ENCODE assay signal across 37 cellular contexts in the genomic region with DNA sequence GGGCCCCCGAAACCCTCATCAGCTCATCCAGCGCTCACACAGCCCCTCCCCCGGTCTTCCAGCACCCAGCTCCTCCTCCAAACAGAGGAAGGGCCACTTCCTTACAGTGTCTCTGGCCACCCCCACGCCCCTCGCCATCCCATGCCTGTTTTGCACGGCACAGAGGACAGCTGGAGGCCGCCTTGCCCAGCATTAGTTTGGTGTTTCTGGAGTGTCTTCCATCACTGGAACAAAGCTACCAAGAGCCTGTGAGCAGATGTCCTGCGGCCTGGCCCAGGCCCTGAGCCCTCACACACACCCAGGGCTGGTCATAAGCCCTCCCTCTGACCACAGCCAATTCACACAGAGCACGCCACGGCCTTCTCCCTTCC.
A peak's percentile ranks its signal among the peaks of the same experiment; 100 is the strongest.
DNase-seq lines count a peak whose midpoint lies in the region; ATAC-seq, FAIRE-seq and TF ChIP-seq lines count a peak whose summit lies in the region.
"Had no signal": no experiment of that assay in that cellular context is flagged by ENCODE, and none has a peak within 500 bp of the region (broad histone marks: within the 10 kb centered on the region; RNA-seq: fewer than 3 reads in every experiment).

No MANE protein-coding gene starts in this region.

- H3K9me3 ChIP-seq in BLaER1 treated with 17β-estradiol and CSF1 and Interleukin-3, amounts not matched to agents 10 nM and 100 nM (replicated peaks in 1 of 11) = no peaks in the 10 kb centered on the region
- no peaks in the 10 kb centered on the region for H3K9me3 ChIP-seq in astrocyte (ENCODE audit: insufficient read depth, low read depth, low read length)
- H3K9me3 ChIP-seq in kidney (ENCODE audit: control insufficient read depth in 1 of 2, low read length in 2 of 2) = no peaks in the 10 kb centered on the region
- no peaks in the 10 kb centered on the region for H3K9me3 ChIP-seq in trophoblast cell (ENCODE audit: insufficient read depth, low read depth, low read length)
- H3K9me3 ChIP-seq in MM.1S (replicated peaks; ENCODE audit: insufficient read depth, low read length) = no peaks in the 10 kb centered on the region
- H3K9me3 ChIP-seq: A549, heart left ventricle, pancreas, Peyer's patch, SJCRH30, stomach, thyroid gland, vagina had no signal

- H3K4me1 Mint-ChIP-seq in astrocyte (ENCODE audit: low read depth, unreplicated experiment) = peaks cover 8% of the 10 kb centered on the region
- H3K4me1 Mint-ChIP-seq: activated naive CD4-positive, alpha-beta T cell treated with anti-CD3 and anti-CD28 coated beads, Interleukin-2, amount 50 U/mL, for 24 hours had no signal

- no peaks in the 10 kb centered on the region for H3K27me3 Mint-ChIP-seq in astrocyte (ENCODE audit: low read depth, unreplicated experiment)
- H3K27me3 Mint-ChIP-seq: activated naive CD4-positive, alpha-beta T cell treated with anti-CD3 and anti-CD28 coated beads, Interleukin-2, amount 50 U/mL, for 24 hours; B cell; naive thymus-derived CD8-positive, alpha-beta T cell had no signal

- peak overlapping the region; percentile 45 to 99 (median 79) for H3K4me2 ChIP-seq in BLaER1 treated with 17β-estradiol and CSF1 and Interleukin-3, amounts not matched to agents 10 nM and 100 nM
- H3K4me2 ChIP-seq in astrocyte (ENCODE audit: low read length) = no peak overlapping the region
- no peak overlapping the region for H3K4me2 ChIP-seq in trophoblast cell (ENCODE audit: low read length)
- H3K4me2 ChIP-seq in MM.1S (ENCODE audit: low read depth, low read length) = no peak overlapping the region
- H3K4me2 ChIP-seq: A549 had no signal

- intact Hi-C loops in kidney (cut with DNase I) = no loop called here

- H4K91ac ChIP-seq in trophoblast cell (ENCODE audit: low read depth, low read length) = no peak overlapping the region

- H3F3A ChIP-seq in MM.1S (ENCODE audit: insufficient read depth, low read length) = no peaks in the 10 kb centered on the region

- whole genome bisulfite sequencing in trophoblast cell (ENCODE audit: extremely low coverage, insufficient coverage, insufficient read length) = no CpG with 5 or more reads among the region's 10 CpGs

- peak overlapping the region in 3 of 11 experiments; percentile 33 to 53 (median 46); a peak in 5 of 22 replicates for H3K9ac ChIP-seq in BLaER1 treated with 17β-estradiol and CSF1 and Interleukin-3, amounts not matched to agents 10 nM and 100 nM
- H3K9ac ChIP-seq in astrocyte (ENCODE audit: low read length) (no peak overlapping the region), kidney (ENCODE audit: low read length in 2 of 2) (no peak overlapping the region), trophoblast cell (ENCODE audit: low read length) (no peak overlapping the region), MM.1S (ENCODE audit: low read length) (no peak overlapping the region)

- TF ChIP-seq CTCF in astrocyte (IDR thresholded peaks at IDR 0.05; ENCODE audit: insufficient read depth, low read depth, low read length) (no peak), kidney (IDR thresholded peaks at IDR 0.05; ENCODE audit: borderline replicate concordance, extremely low read depth, insufficient read depth) (no peak), MM.1S (IDR thresholded peaks at IDR 0.05; ENCODE audit: low read length) (no peak)

- H3K18ac ChIP-seq in trophoblast cell (ENCODE audit: low read length) = peak overlapping the region; percentile 1

- no peak overlapping the region for H2BK120ac ChIP-seq in trophoblast cell (ENCODE audit: insufficient read depth, low read length, poor library complexity)

- no peak overlapping the region for H4K8ac ChIP-seq in trophoblast cell (ENCODE audit: low read depth, low read length)

- peak overlapping the region; percentile 9 for H3K27ac Mint-ChIP-seq in astrocyte (ENCODE audit: unreplicated experiment)
- H3K27ac Mint-ChIP-seq: activated naive CD4-positive, alpha-beta T cell treated with anti-CD3 and anti-CD28 coated beads, Interleukin-2, amount 50 U/mL, for 24 hours; B cell; mesothelial cell of epicardium had no signal

- peaks cover 11 to 80% (median 61%) of the 10 kb centered on the region in 11 experiments; a peak in 20 of 22 replicates for H4K20me1 ChIP-seq in BLaER1 treated with 17β-estradiol and CSF1 and Interleukin-3, amounts not matched to agents 10 nM and 100 nM
- H4K20me1 ChIP-seq in astrocyte (ENCODE audit: insufficient read depth, low read length) = peaks cover 72% of the 10 kb centered on the region
- no peaks in the 10 kb centered on the region for H4K20me1 ChIP-seq in MM.1S (ENCODE audit: insufficient read depth, low read length)

- no peak overlapping the region for H2AK5ac ChIP-seq in trophoblast cell (ENCODE audit: low read length)

- FAIRE-seq in astrocyte (lab: Jason Lieb, UNC) = no peak
- no peak for FAIRE-seq in kidney (lab: Jason Lieb, UNC)
- FAIRE-seq: A549, bronchial epithelial cell, colon, GM19239, keratinocyte, pancreas had no signal

- no peaks in the 10 kb centered on the region for H3K79me1 ChIP-seq in trophoblast cell (ENCODE audit: low read length)

- no peak overlapping the region for H3K14ac ChIP-seq in trophoblast cell (ENCODE audit: low read length)

- H3K9me2 ChIP-seq in MM.1S (replicated peaks; ENCODE audit: insufficient read depth, low read length) = no peaks in the 10 kb centered on the region

- H3K27ac ChIP-seq in BLaER1 treated with 17β-estradiol and CSF1 and Interleukin-3, amounts not matched to agents 10 nM and 100 nM = peak overlapping the region in 2 of 11 experiments; percentile 34 to 52; a peak in 3 of 22 replicates
- H3K27ac ChIP-seq in astrocyte (ENCODE audit: low read depth, low read length) (no peak overlapping the region), kidney (ENCODE audit: low read depth in 2 of 2, low read length in 2 of 2) (no peak overlapping the region), trophoblast cell (ENCODE audit: low read depth, low read length) (no peak overlapping the region), MM.1S (ENCODE audit: low read length) (no peak overlapping the region)
- H3K27ac ChIP-seq: A549, heart left ventricle, pancreas, Peyer's patch, SJCRH30, stomach, thyroid gland, vagina, VCaP had no signal

- peaks cover 12% of the 10 kb centered on the region for H3K36me3 Mint-ChIP-seq in astrocyte (ENCODE audit: low read depth, unreplicated experiment)
- H3K36me3 Mint-ChIP-seq: activated naive CD4-positive, alpha-beta T cell treated with anti-CD3 and anti-CD28 coated beads, Interleukin-2, amount 50 U/mL, for 24 hours had no signal

- no peak overlapping the region for H3K4me3 Mint-ChIP-seq in astrocyte (ENCODE audit: unreplicated experiment)
- H3K4me3 Mint-ChIP-seq: activated naive CD4-positive, alpha-beta T cell treated with anti-CD3 and anti-CD28 coated beads, Interleukin-2, amount 50 U/mL, for 24 hours; B cell; mesothelial cell of epicardium; naive thymus-derived CD8-positive, alpha-beta T cell had no signal

- no peak overlapping the region for H3K23ac ChIP-seq in trophoblast cell (ENCODE audit: low read length)

- H3K4ac ChIP-seq in trophoblast cell (ENCODE audit: low read depth, low read length) = no peak overlapping the region

- H2AFZ ChIP-seq in astrocyte (ENCODE audit: low read depth, low read length) (no peak overlapping the region), trophoblast cell (ENCODE audit: insufficient read depth, low read length, poor library complexity) (no peak overlapping the region), MM.1S (ENCODE audit: low read length) (no peak overlapping the region)

- H3K4me1 ChIP-seq in BLaER1 treated with 17β-estradiol and CSF1 and Interleukin-3, amounts not matched to agents 10 nM and 100 nM = peaks cover 36 to 100% (median 97%) of the 10 kb centered on the region in 10 experiments
- H3K4me1 ChIP-seq in astrocyte (ENCODE audit: insufficient read depth, low read length) = no peaks in the 10 kb centered on the region
- H3K4me1 ChIP-seq in kidney (ENCODE audit: control insufficient read depth in 1 of 2, insufficient read depth in 1 of 2, low read depth in 1 of 2, low read length in 2 of 2) = no peaks in the 10 kb centered on the region
- peaks cover 0 to 2% of the 10 kb centered on the region in 2 experiments for H3K4me1 ChIP-seq in trophoblast cell (ENCODE audit: control insufficient read depth in 1 of 2, insufficient read depth in 2 of 2, low read length in 2 of 2)
- no peaks in the 10 kb centered on the region for H3K4me1 ChIP-seq in MM.1S (ENCODE audit: low read length)
- H3K4me1 ChIP-seq: A549, pancreas, Peyer's patch, SJCRH30, stomach, thyroid gland, vagina had no signal

- H3K27me3 ChIP-seq in BLaER1 treated with 17β-estradiol and CSF1 and Interleukin-3, amounts not matched to agents 10 nM and 100 nM = peaks cover 0 to 22% (median 0%) of the 10 kb centered on the region in 11 experiments; a peak in 4 of 22 replicates
- H3K27me3 ChIP-seq in astrocyte (ENCODE audit: insufficient read depth, low read length) = no peaks in the 10 kb centered on the region
- no peaks in the 10 kb centered on the region for H3K27me3 ChIP-seq in trophoblast cell (ENCODE audit: insufficient read depth, low read length)
- H3K27me3 ChIP-seq in MM.1S (replicated peaks; ENCODE audit: insufficient read depth, low read length) = no peaks in the 10 kb centered on the region
- H3K27me3 ChIP-seq: heart left ventricle, pancreas, Peyer's patch, SJCRH30, stomach, thyroid gland, vagina had no signal

- no peaks in the 10 kb centered on the region for H3K9me3 Mint-ChIP-seq in astrocyte (ENCODE audit: unreplicated experiment)
- H3K9me3 Mint-ChIP-seq: activated naive CD4-positive, alpha-beta T cell treated with anti-CD3 and anti-CD28 coated beads, Interleukin-2, amount 50 U/mL, for 24 hours; mesothelial cell of epicardium; naive thymus-derived CD8-positive, alpha-beta T cell had no signal

- no peak overlapping the region for H3K4me3 ChIP-seq in BLaER1 treated with 17β-estradiol and CSF1 and Interleukin-3, amounts not matched to agents 10 nM and 100 nM
- H3K4me3 ChIP-seq in astrocyte (ENCODE audit: insufficient read depth, low read depth, low read length) (no peak overlapping the region), kidney (ENCODE audit: low read length in 2 of 2) (no peak overlapping the region), trophoblast cell (ENCODE audit: low read depth, low read length) (no peak overlapping the region), MM.1S (ENCODE audit: low read length) (no peak overlapping the region)
- H3K4me3 ChIP-seq: A549, heart left ventricle, pancreas, Peyer's patch, SJCRH30, stomach, thyroid gland, vagina had no signal

- DNase-seq in astrocyte (ENCODE audit: low read depth) = no peak
- DNase-seq in kidney = peak; percentile 56
- no peak for DNase-seq in trophoblast cell
- DNase-seq in MM.1S = no peak
- DNase-seq in NCI-H526 (lab: John Stamatoyannopoulos, UW) = no peak
- no peak for DNase-seq in germinal center (ENCODE audit: low spot score)
- DNase-seq: activated CD4-positive, alpha-beta T cell treated with anti-CD3 and anti-CD28 coated beads for 48 hours; effector CD8-positive, alpha-beta T cell; EL; GOT3; Karpas-422; naive thymus-derived CD8-positive, alpha-beta T cell; NCI-H1417; NCI-H2081; NCI-H2227 treated with DMSO at 0.1 percent for 48 hours; NCI-H69; Peyer's patch; retina; SJCRH30; stimulated activated CD8-positive, alpha-beta memory T cell treated with anti-CD3 and anti-CD28 coated beads, Interleukin-4, amount 100 ng/mL, for 48 hours; stomach; T-helper 9 cell; thyroid gland had no signal

- peaks cover 23 to 68% (median 39%) of the 10 kb centered on the region in 11 experiments; a peak in 19 of 22 replicates for H3K36me3 ChIP-seq in BLaER1 treated with 17β-estradiol and CSF1 and Interleukin-3, amounts not matched to agents 10 nM and 100 nM
- H3K36me3 ChIP-seq in astrocyte (ENCODE audit: insufficient read depth, low read length) (no peaks in the 10 kb centered on the region), kidney (ENCODE audit: control insufficient read depth in 1 of 2, insufficient read depth in 2 of 2, low read length in 2 of 2) (peaks cover 0 to 2% of the 10 kb centered on the region in 2 donors), trophoblast cell (ENCODE audit: control insufficient read depth in 1 of 2, insufficient read depth in 2 of 2, low read length in 2 of 2) (peaks cover 27 to 32% of the 10 kb centered on the region in 2 experiments), MM.1S (replicated peaks; ENCODE audit: insufficient read depth, low read length) (no peaks in the 10 kb centered on the region)
- H3K36me3 ChIP-seq: SJCRH30 had no signal

- H3K79me2 ChIP-seq in astrocyte (ENCODE audit: insufficient read depth, low read length) (peaks cover 4% of the 10 kb centered on the region), trophoblast cell (ENCODE audit: control insufficient read depth, insufficient read depth, low read length, poor library complexity) (no peaks in the 10 kb centered on the region), MM.1S (ENCODE audit: low read length) (no peaks in the 10 kb centered on the region)

- H2BK5ac ChIP-seq in trophoblast cell (ENCODE audit: low read depth, low read length, poor library complexity) = no peak overlapping the region

- no peak overlapping the region for H2BK12ac ChIP-seq in trophoblast cell (ENCODE audit: low read length)

- no peak for ATAC-seq in HG02642 (IDR thresholded peaks at IDR 0.05; ENCODE audit: poor library complexity, unreplicated experiment)
- ATAC-seq: A549; naive thymus-derived CD8-positive, alpha-beta T cell had no signal

- H4K12ac ChIP-seq in trophoblast cell (ENCODE audit: low read depth, low read length) = no peak overlapping the region

Comparison
In these comparisons a context has a peak if more than half of its experiments do, and no peak if none do; other contexts are left out.
1. H3K4me2 ChIP-seq: peak in BLaER1 treated with 17β-estradiol and CSF1 and Interleukin-3, amounts not matched to agents 10 nM and 100 nM (11 of 11); none in astrocyte (single experiment), trophoblast cell (single experiment) and MM.1S (single experiment).